Comparison of ENCODE assay signal across 8 cellular contexts in the genomic region with DNA sequence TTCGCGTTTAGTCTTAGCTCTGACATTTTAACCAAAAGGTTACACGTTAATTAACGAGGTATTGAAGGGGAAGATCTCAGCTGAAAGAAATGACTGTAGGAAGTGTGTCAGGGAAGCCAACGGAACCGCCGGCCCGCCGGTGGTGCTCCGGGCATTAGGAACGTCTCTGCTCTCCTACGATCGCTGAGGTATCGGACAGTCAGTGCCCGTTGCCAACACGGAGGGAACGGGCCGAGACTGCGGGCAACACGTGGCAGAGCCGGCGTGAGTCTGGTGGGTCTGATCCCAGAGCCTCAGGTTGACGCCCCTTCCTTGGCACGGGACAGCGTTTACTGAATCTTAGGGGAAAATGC. TPM values are rescaled to one million over a fixed set of nuclear protein-coding genes. Genes with fewer than 3 reads are reported as not detected.
DNase-seq lines count a peak whose midpoint lies in the region; TF ChIP-seq lines count a peak whose summit lies in the region.
"Not testable (repeated sequence)": the region's sequence is repeated elsewhere in the genome, so short reads cannot be mapped to it uniquely, and the experiment has no call there.

No MANE protein-coding gene starts in this region.

- H3K36me3 Mint-ChIP-seq in HFFc6 (ENCODE audit: low read depth); activated CD4-positive, alpha-beta T cell treated with anti-CD3 and anti-CD28 coated beads, Interleukin-2, amount 10 ng/mL, durations not matched to agents 7 days and 5 days (ENCODE audit: low read depth): not testable (repeated sequence)

- not testable (repeated sequence) for H3K27me3 Mint-ChIP-seq in HFFc6 (ENCODE audit: insufficient read depth); activated CD4-positive, alpha-beta T cell treated with anti-CD3 and anti-CD28 coated beads, Interleukin-2, amount 10 ng/mL, durations not matched to agents 7 days and 5 days

- H3K27ac Mint-ChIP-seq in HFFc6 = peak overlapping the region; percentile 92
- H3K27ac Mint-ChIP-seq in activated CD4-positive, alpha-beta T cell treated with anti-CD3 and anti-CD28 coated beads, Interleukin-2, amount 10 ng/mL, durations not matched to agents 7 days and 5 days = peak overlapping the region; percentile 96

- H3K27ac ChIP-seq in MM.1S (ENCODE audit: low read length); hepatocyte; neutrophil: not testable (repeated sequence)
- H3K27ac ChIP-seq in temporal lobe (ENCODE audit: low read depth, low read length) = peak overlapping the region; percentile 61

- not testable (repeated sequence) for TF ChIP-seq CTCF in HFFc6 (IDR thresholded peaks at IDR 0.05); MM.1S (IDR thresholded peaks at IDR 0.05; ENCODE audit: low read length); hepatocyte (IDR thresholded peaks at IDR 0.05; ENCODE audit: poor library complexity); neutrophil (IDR thresholded peaks at IDR 0.05)

- not testable (repeated sequence) for H3K4me1 ChIP-seq in MM.1S (ENCODE audit: low read length); hepatocyte (ENCODE audit: insufficient read depth)
- peaks cover 18 to 19% of the 10 kb centered on the region in 2 experiments for H3K4me1 ChIP-seq in neutrophil (ENCODE audit: control insufficient read depth in 1 of 2, insufficient read depth in 1 of 2, low read depth in 1 of 2, low read length in 1 of 2)

- H3K9me2 ChIP-seq in MM.1S (replicated peaks; ENCODE audit: insufficient read depth, low read length); hepatocyte (replicated peaks; ENCODE audit: insufficient read depth): not testable (repeated sequence)

- not testable (repeated sequence) for H3K79me2 ChIP-seq in MM.1S (ENCODE audit: low read length); hepatocyte

- H4K20me1 ChIP-seq in MM.1S (ENCODE audit: insufficient read depth, low read length); hepatocyte (ENCODE audit: insufficient read depth, poor library complexity, severe bottlenecking): not testable (repeated sequence)

- H3K9me3 Mint-ChIP-seq in HFFc6; activated CD4-positive, alpha-beta T cell treated with anti-CD3 and anti-CD28 coated beads, Interleukin-2, amount 10 ng/mL, durations not matched to agents 7 days and 5 days: not testable (repeated sequence)

- H3K4me1 Mint-ChIP-seq in HFFc6 (ENCODE audit: low read depth) = peaks cover 17% of the 10 kb centered on the region
- peaks cover 22% of the 10 kb centered on the region for H3K4me1 Mint-ChIP-seq in activated CD4-positive, alpha-beta T cell treated with anti-CD3 and anti-CD28 coated beads, Interleukin-2, amount 10 ng/mL, durations not matched to agents 7 days and 5 days

- H3K4me3 ChIP-seq in MM.1S (ENCODE audit: low read length) (peak overlapping the region; percentile 72), hepatocyte (peak overlapping the region; percentile 57), neutrophil (ENCODE audit: low read depth in 1 of 2, low read length in 1 of 2) (peak overlapping the region; percentile 54 to 60)

- H3K27me3 ChIP-seq in MM.1S (replicated peaks; ENCODE audit: insufficient read depth, low read length) = not testable (repeated sequence)
- H3K27me3 ChIP-seq in hepatocyte (peaks cover 20% of the 10 kb centered on the region), neutrophil (peaks cover 27% of the 10 kb centered on the region)

- peak overlapping the region; percentile 87 for H3K4me2 ChIP-seq in MM.1S (ENCODE audit: low read depth, low read length)
- peak overlapping the region; percentile 96 for H3K4me2 ChIP-seq in hepatocyte

- H3K9ac ChIP-seq in MM.1S (ENCODE audit: low read length) = peak overlapping the region; percentile 68; the same call in 1 of the 2 replicates

- POLR2A ChIA-PET in activated CD4-positive, alpha-beta T cell treated with anti-CD3 and anti-CD28 coated beads, Interleukin-2, amount 10 ng/mL, durations not matched to agents 7 days and 5 days (lab: Charles Lee) = not testable (repeated sequence)

- H2AFZ ChIP-seq in MM.1S (ENCODE audit: low read length) (peak overlapping the region; percentile 91), hepatocyte (peak overlapping the region; percentile 59)

- H3F3A ChIP-seq in MM.1S (ENCODE audit: insufficient read depth, low read length) = not testable (repeated sequence)

- DNase-seq in ELF-1 (ENCODE audit: low read depth, low spot score) = peak; percentile 23
- DNase-seq in HFFc6; MM.1S; activated CD4-positive, alpha-beta T cell treated with anti-CD3 and anti-CD28 coated beads, Interleukin-2, amount 10 ng/mL, durations not matched to agents 7 days and 5 days: not testable (repeated sequence)
- peak; percentile 54 for DNase-seq in cerebellar cortex (ENCODE audit: low spot score)
- peak; percentile 15 for DNase-seq in hepatocyte (ENCODE audit: low spot score)

- not testable (repeated sequence) for H3K9me3 ChIP-seq in MM.1S (replicated peaks; ENCODE audit: insufficient read depth, low read length); hepatocyte (ENCODE audit: low read depth); neutrophil

- WGBS in hepatocyte (ENCODE audit: low lambda C conversion rate, missing lambda C conversion rate) = 2% methylated on average over 25 of the region's 25 CpGs

- H3K4me3 Mint-ChIP-seq in HFFc6 = peak overlapping the region; percentile 91
- peak overlapping the region; percentile 94 for H3K4me3 Mint-ChIP-seq in activated CD4-positive, alpha-beta T cell treated with anti-CD3 and anti-CD28 coated beads, Interleukin-2, amount 10 ng/mL, durations not matched to agents 7 days and 5 days

- CTCF ChIA-PET in activated CD4-positive, alpha-beta T cell treated with anti-CD3 and anti-CD28 coated beads, Interleukin-2, amount 10 ng/mL, durations not matched to agents 7 days and 5 days (lab: Charles Lee) = not testable (repeated sequence)

- H3K36me3 ChIP-seq in MM.1S (replicated peaks; ENCODE audit: insufficient read depth, low read length); hepatocyte (replicated peaks; ENCODE audit: insufficient read depth, low read depth); neutrophil: not testable (repeated sequence)

RNA-seq across cellular contexts. Expression of gene PMPCB, which starts 16.5 kb away (rescaled TPM):
- 10 to 100 TPM; 50.1 to 66.3 (median 57.7) TPM for total RNA-seq in HFFc6 (2021; fragmentation: NEBNext Ultra II Directional; extraction: Animal tissue kit (Norgen Biotek cat#: 25700))
- 10 to 100 TPM; 59.5 to 60.7 TPM for total RNA-seq in activated CD4-positive, alpha-beta T cell treated with anti-CD3 and anti-CD28 coated beads, Interleukin-2, amount 10 ng/mL, durations not matched to agents 7 days and 5 days
- total RNA-seq in hepatocyte = 59.3 and 67.6 TPM in 2 replicates
- polyA plus RNA-seq in hepatocyte = 53.3 and 63.0 TPM in 2 replicates
- 47.9 TPM for total RNA-seq in temporal lobe
